Comparison of ENCODE assay signal across 19 cellular contexts in the genomic region with DNA sequence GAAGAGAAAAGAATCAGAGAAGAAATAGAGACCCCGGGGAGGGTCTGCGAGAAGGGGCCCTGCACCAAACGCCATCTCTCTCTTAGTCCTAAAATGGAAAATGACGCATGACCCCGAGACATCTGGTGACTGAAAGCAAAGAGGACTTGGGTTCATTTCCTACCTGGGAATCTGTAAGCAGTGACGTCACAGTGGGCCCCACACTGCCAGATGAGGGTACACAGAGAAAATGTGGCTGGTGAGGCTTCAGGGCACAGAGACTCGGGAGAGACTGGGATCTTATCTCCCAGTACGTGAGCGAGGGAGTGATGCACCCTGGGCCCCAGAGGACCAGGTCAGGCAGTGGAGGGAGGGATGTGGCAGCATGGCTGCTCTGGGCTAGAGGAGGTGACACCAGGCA.
A peak's percentile ranks its signal among the peaks of the same experiment; 100 is the strongest.
DNase-seq lines count a peak whose midpoint lies in the region; ATAC-seq, FAIRE-seq and TF ChIP-seq lines count a peak whose summit lies in the region.
"Had no signal": no experiment of that assay in that cellular context is flagged by ENCODE, and none has a peak within 500 bp of the region (broad histone marks: within the 10 kb centered on the region; RNA-seq: fewer than 3 reads in every experiment).

No MANE protein-coding gene starts in this region.

- H3K36me3 Mint-ChIP-seq in MCF 10A (ENCODE audit: insufficient read depth, unreplicated experiment), result no peaks in the 10 kb centered on the region
- no peaks in the 10 kb centered on the region for H3K36me3 Mint-ChIP-seq in osteocyte (ENCODE audit: unreplicated experiment)

- H2BK12ac ChIP-seq in neuronal stem cell (ENCODE audit: low read length), result no peak overlapping the region

- no peak overlapping the region for H3K4ac ChIP-seq in neuronal stem cell (ENCODE audit: low read length)

- no peaks in the 10 kb centered on the region for H3K79me1 ChIP-seq in neuronal stem cell (ENCODE audit: low read depth, low read length)

- no peak overlapping the region for H3K4me3 Mint-ChIP-seq in MCF 10A (ENCODE audit: unreplicated experiment)
- no peak overlapping the region for H3K4me3 Mint-ChIP-seq in osteocyte (ENCODE audit: unreplicated experiment)
- H3K4me3 Mint-ChIP-seq: B cell; CD8-positive, alpha-beta memory T cell had no signal

- no peaks in the 10 kb centered on the region for H3K4me1 ChIP-seq in mammary epithelial cell (ENCODE audit: insufficient read depth, low read length)
- H3K4me1 ChIP-seq in K562 (replicated peaks in 1 of 2; ENCODE audit: control insufficient read depth in 2 of 2, insufficient read depth in 2 of 2, low read length in 2 of 2), result no peaks in the 10 kb centered on the region; a peak in 2 of 5 replicates
- H3K4me1 ChIP-seq in neuronal stem cell (ENCODE audit: control insufficient read depth in 2 of 2, insufficient read depth in 1 of 2, low read depth in 1 of 2, low read length in 2 of 2), result peaks cover 0 to 8% of the 10 kb centered on the region in 2 donors
- no peaks in the 10 kb centered on the region for H3K4me1 ChIP-seq in upper lobe of right lung
- H3K4me1 ChIP-seq: BLaER1 treated with 17β-estradiol and CSF1 and Interleukin-3, amounts not matched to agents 10 nM and 100 nM; HAP-1 had no signal

- no peak for TF ChIP-seq POLR2A in K562 (conservative IDR thresholded peaks at IDR 0.05)

- TF ChIP-seq EP300 in K562 (IDR thresholded peaks at IDR 0.05; ENCODE audit: low read length), result no peak

- H3K79me2 ChIP-seq in mammary epithelial cell (ENCODE audit: insufficient read depth, low read length), result no peaks in the 10 kb centered on the region
- H3K79me2 ChIP-seq in K562 (ENCODE audit: control insufficient read depth, insufficient read depth, low read length), result no peaks in the 10 kb centered on the region

- H2BK5ac ChIP-seq in neuronal stem cell (ENCODE audit: low read length), result no peak overlapping the region

- TF ChIP-seq RAD21 in K562 (CRISPR knock-in tag; conservative IDR thresholded peaks at IDR 0.05 in 1 of 2, IDR thresholded peaks at IDR 0.05 in 1 of 2), result no peak

- DNase-seq in MCF 10A (ENCODE audit: unreplicated experiment), result no peak
- DNase-seq in mammary epithelial cell, result no peak
- DNase-seq in K562 (ENCODE audit: extremely low read depth in 1 of 4, low spot score in 3 of 4), result no peak
- DNase-seq in neuronal stem cell (ENCODE audit: low spot score), result no peak
- no peak for DNase-seq in upper lobe of right lung
- no peak for DNase-seq in osteocyte (ENCODE audit: extremely low spot score, unreplicated experiment)
- DNase-seq in SW 1271 (lab: John Stamatoyannopoulos, UW), result no peak
- DNase-seq: 8988T; CD8-positive, alpha-beta memory T cell; COR-L47; DMS 273 treated with DMSO at 0.1 percent for 48 hours; DMS53; DND-41; EL had no signal

- peak overlapping the region; percentile 59 for H3K14ac ChIP-seq in neuronal stem cell (ENCODE audit: low read length)

- H3K9me1 ChIP-seq in K562 (ENCODE audit: control insufficient read depth, insufficient read depth, low read length), result no peaks in the 10 kb centered on the region

- 60% methylated on average over 6 of the region's 9 CpGs for WGBS in mammary epithelial cell (ENCODE audit: low coverage, missing lambda C conversion rate)
- 2% methylated on average over 8 of the region's 9 CpGs for WGBS in K562 (ENCODE audit: insufficient coverage, low coverage, missing lambda C conversion rate)
- WGBS in neuronal stem cell (ENCODE audit: extremely low coverage in 2 of 2, insufficient read length in 2 of 2, insufficient replicate concordance in 1 of 2), 2 donors, result no CpG with 5 or more reads among the region's 9 CpGs

- no TSS peak for BruUV-seq in MCF 10A (replicated peaks; lab: Mats Ljungman, UMichigan)
- BruUV-seq in mammary epithelial cell (replicated peaks; lab: Mats Ljungman, UMichigan), result no TSS peak
- BruUV-seq in K562 (replicated peaks; lab: Mats Ljungman, UMichigan), result no TSS peak

- no peak overlapping the region for H3K9ac ChIP-seq in mammary epithelial cell (ENCODE audit: insufficient read depth, low read length)
- H3K9ac ChIP-seq in K562 (ENCODE audit: insufficient read depth in 1 of 2, low read depth in 2 of 2, low read length in 2 of 2), result no peak overlapping the region
- no peak overlapping the region for H3K9ac ChIP-seq in neuronal stem cell (ENCODE audit: low read depth, low read length, poor library complexity)
- H3K9ac ChIP-seq: BLaER1 treated with 17β-estradiol and CSF1 and Interleukin-3, amounts not matched to agents 10 nM and 100 nM had no signal

- H3K4me3 ChIP-seq in mammary epithelial cell (replicated peaks in 1 of 3; ENCODE audit: insufficient read depth in 1 of 3, low read depth in 2 of 3, low read length in 3 of 3) (no peak overlapping the region), K562 (no peak overlapping the region), neuronal stem cell (ENCODE audit: low read length in 2 of 2) (peak overlapping the region in 1 of 2 donors; percentile 43), upper lobe of right lung (no peak overlapping the region)
- H3K4me3 ChIP-seq: BLaER1 treated with 17β-estradiol and CSF1 and Interleukin-3, amounts not matched to agents 10 nM and 100 nM; GM12878; HAP-1 had no signal

- TF ChIP-seq CTCF in MCF 10A (IDR thresholded peaks at IDR 0.05; ENCODE audit: unreplicated experiment) (no peak), mammary epithelial cell (conservative IDR thresholded peaks at IDR 0.05 in 1 of 2, IDR thresholded peaks at IDR 0.05 in 1 of 2; ENCODE audit: extremely low read depth in 1 of 2, insufficient read depth in 1 of 2, low read depth in 1 of 2, low read length in 2 of 2) (no peak), K562 (IDR thresholded peaks at IDR 0.05 in 2 of 3, conservative IDR thresholded peaks at IDR 0.05 in 1 of 3; ENCODE audit: insufficient read depth in 2 of 3, low read depth in 1 of 3, low read length in 3 of 3) (no peak), upper lobe of right lung (IDR thresholded peaks at IDR 0.05) (no peak), osteocyte (IDR thresholded peaks at IDR 0.05) (no peak)

- CTCF ChIA-PET in MCF 10A (lab: Yijun Ruan, JAX), result no interaction called here
- CTCF ChIA-PET in mammary epithelial cell (lab: Charles Lee; ENCODE audit: low non-redundant PET), result no interaction called here
- CTCF ChIA-PET in K562 (lab: Yijun Ruan, JAX; ENCODE audit: low intra/inter-chr PET ratio), result no interaction called here

- H4K20me1 ChIP-seq in mammary epithelial cell (ENCODE audit: insufficient read depth, low read length) (no peaks in the 10 kb centered on the region), K562 (replicated peaks; ENCODE audit: control insufficient read depth, insufficient read depth, low read length) (no peaks in the 10 kb centered on the region)
- H4K20me1 ChIP-seq: BLaER1 treated with 17β-estradiol and CSF1 and Interleukin-3, amounts not matched to agents 10 nM and 100 nM had no signal

- no peak overlapping the region for H2BK15ac ChIP-seq in neuronal stem cell (ENCODE audit: low read length)

- H3K36me3 ChIP-seq in mammary epithelial cell (ENCODE audit: insufficient read depth, low read length), result no peaks in the 10 kb centered on the region
- H3K36me3 ChIP-seq in K562 (ENCODE audit: control insufficient read depth, insufficient read depth, low read length), result no peaks in the 10 kb centered on the region
- H3K36me3 ChIP-seq in neuronal stem cell (replicated peaks in 1 of 2; ENCODE audit: control insufficient read depth in 2 of 2, insufficient read depth in 2 of 2, low read length in 2 of 2), result no peaks in the 10 kb centered on the region
- no peaks in the 10 kb centered on the region for H3K36me3 ChIP-seq in upper lobe of right lung
- H3K36me3 ChIP-seq: BLaER1 treated with 17β-estradiol and CSF1 and Interleukin-3, amounts not matched to agents 10 nM and 100 nM; HAP-1 had no signal

- no peak overlapping the region for H4K91ac ChIP-seq in neuronal stem cell (ENCODE audit: low read depth, low read length, poor library complexity)

- no peak overlapping the region for H3K23ac ChIP-seq in neuronal stem cell (ENCODE audit: low read depth, low read length, poor library complexity)

- H3K18ac ChIP-seq in neuronal stem cell (ENCODE audit: low read length), result no peak overlapping the region

- peaks cover 13% of the 10 kb centered on the region for H3K9me3 Mint-ChIP-seq in MCF 10A (ENCODE audit: unreplicated experiment)
- H3K9me3 Mint-ChIP-seq in osteocyte (ENCODE audit: unreplicated experiment), result peaks cover 21% of the 10 kb centered on the region

- H3K9me3 ChIP-seq in mammary epithelial cell (replicated peaks; ENCODE audit: insufficient read depth, low read length) (peaks cover 3% of the 10 kb centered on the region), K562 (replicated peaks; ENCODE audit: control insufficient read depth, insufficient read depth, low read depth, low read length) (peaks cover 7% of the 10 kb centered on the region; the same call in 1 of the 2 replicates), neuronal stem cell (replicated peaks in 1 of 2; ENCODE audit: control insufficient read depth in 2 of 2, insufficient read depth in 1 of 2, low read depth in 1 of 2, low read length in 2 of 2) (peaks cover 4 to 11% of the 10 kb centered on the region in 2 donors), upper lobe of right lung (no peaks in the 10 kb centered on the region)
- H3K9me3 ChIP-seq: HAP-1 had no signal

- POLR2A ChIA-PET in MCF 10A (lab: Yijun Ruan, JAX) (no interaction called here), K562 (lab: Yijun Ruan, JAX) (no interaction called here)

- dilution Hi-C loops in mammary epithelial cell (cut with HindIII; ENCODE audit: low sequenced_read_pairs), result no loop called here

- in situ Hi-C loops in mammary epithelial cell (cut with MboI; ENCODE audit: low sequenced_read_pairs in 2 of 2) (no loop called here), K562 (cut with MboI) (no loop called here)

- FAIRE-seq in K562 (lab: Jason Lieb, UNC), result no peak
- FAIRE-seq: GM12878 had no signal

- H3K27me3 ChIP-seq in mammary epithelial cell (ENCODE audit: insufficient read depth, low read length), result no peaks in the 10 kb centered on the region
- peaks cover 5 to 34% of the 10 kb centered on the region in 2 experiments; a peak in 3 of 5 replicates for H3K27me3 ChIP-seq in K562 (ENCODE audit: control insufficient read depth in 2 of 2, insufficient read depth in 2 of 2, low read length in 2 of 2)
- H3K27me3 ChIP-seq in neuronal stem cell (ENCODE audit: control insufficient read depth in 3 of 3, insufficient read depth in 3 of 3, low read depth in 1 of 3, low read length in 3 of 3), result no peaks in the 10 kb centered on the region
- no peaks in the 10 kb centered on the region for H3K27me3 ChIP-seq in upper lobe of right lung
- H3K27me3 ChIP-seq: BLaER1 treated with 17β-estradiol and CSF1 and Interleukin-3, amounts not matched to agents 10 nM and 100 nM had no signal

- H3K4me2 ChIP-seq in mammary epithelial cell (ENCODE audit: insufficient read depth, low read depth, low read length), result no peak overlapping the region
- H3K4me2 ChIP-seq in K562 (ENCODE audit: insufficient read depth, low read length), result no peak overlapping the region
- no peak overlapping the region for H3K4me2 ChIP-seq in neuronal stem cell (ENCODE audit: insufficient read depth, low read length, poor library complexity, severe bottlenecking)
- H3K4me2 ChIP-seq: BLaER1 treated with 17β-estradiol and CSF1 and Interleukin-3, amounts not matched to agents 10 nM and 100 nM had no signal

- no peak overlapping the region for H4K8ac ChIP-seq in neuronal stem cell (ENCODE audit: low read depth, low read length)

- peak overlapping the region; percentile 28 for H3K27ac Mint-ChIP-seq in MCF 10A (ENCODE audit: low read depth, unreplicated experiment)
- H3K27ac Mint-ChIP-seq in osteocyte (ENCODE audit: unreplicated experiment), result no peak overlapping the region
- H3K27ac Mint-ChIP-seq: B cell; CD8-positive, alpha-beta memory T cell had no signal

- H2AFZ ChIP-seq in mammary epithelial cell (ENCODE audit: low read depth, low read length) (no peak overlapping the region), K562 (ENCODE audit: low read depth, low read length) (no peak overlapping the region), neuronal stem cell (ENCODE audit: low read length) (no peak overlapping the region)

- ATAC-seq in K562, result no peak
- peak; percentile 13 for ATAC-seq in upper lobe of right lung
- no peak for ATAC-seq in GM19452 (IDR thresholded peaks at IDR 0.05; ENCODE audit: unreplicated experiment)
- ATAC-seq: GM12878 had no signal

- intact Hi-C loops in MCF 10A (cut with micrococcal nuclease), result no loop called here
- intact Hi-C loops in mammary epithelial cell (cut with micrococcal nuclease), result no loop called here
- intact Hi-C loops in K562 (cut with micrococcal nuclease), result no loop called here
- intact Hi-C loops in upper lobe of right lung (cut with DNase I), result no loop called here

- H3K27ac ChIP-seq in mammary epithelial cell (ENCODE audit: insufficient read depth, low read depth, low read length), result no peak overlapping the region
- no peak overlapping the region for H3K27ac ChIP-seq in K562 (ENCODE audit: extremely low read depth, low read depth, low read length)
- H3K27ac ChIP-seq in neuronal stem cell (replicated peaks; ENCODE audit: low read length), result no peak overlapping the region
- H3K27ac ChIP-seq in upper lobe of right lung, result no peak overlapping the region
- H3K27ac ChIP-seq: BLaER1 treated with 17β-estradiol and CSF1 and Interleukin-3, amounts not matched to agents 10 nM and 100 nM had no signal

- no peaks in the 10 kb centered on the region for H3K27me3 Mint-ChIP-seq in MCF 10A (ENCODE audit: insufficient read depth, unreplicated experiment)
- H3K27me3 Mint-ChIP-seq in osteocyte (ENCODE audit: unreplicated experiment), result no peaks in the 10 kb centered on the region

- peaks cover 15% of the 10 kb centered on the region for H3K4me1 Mint-ChIP-seq in MCF 10A (ENCODE audit: insufficient read depth, unreplicated experiment)
- H3K4me1 Mint-ChIP-seq in osteocyte (ENCODE audit: unreplicated experiment), result no peaks in the 10 kb centered on the region
- H3K4me1 Mint-ChIP-seq: B cell; CD8-positive, alpha-beta memory T cell had no signal

- no peak overlapping the region for H2AK5ac ChIP-seq in neuronal stem cell (ENCODE audit: low read depth, low read length)

- H2BK120ac ChIP-seq in neuronal stem cell (ENCODE audit: low read depth, low read length), result no peak overlapping the region
